Comparison of ENCODE assay signal across 10 cellular contexts in genomic region chr14:69658664-69659261, GRCh38. TPM values are rescaled to one million over a fixed set of nuclear protein-coding genes. Genes with fewer than 3 reads are reported as not detected.
A peak's percentile ranks its signal among the peaks of the same experiment; 100 is the strongest.
DNase-seq lines count a peak whose midpoint lies in the region; ATAC-seq, FAIRE-seq and TF ChIP-seq lines count a peak whose summit lies in the region.
"Had no signal": no experiment of that assay in that cellular context is flagged by ENCODE, and none has a peak within 500 bp of the region (broad histone marks: within the 10 kb centered on the region; RNA-seq: fewer than 3 reads in every experiment).

No MANE protein-coding gene starts in this region.

- peaks cover 97% of the 10 kb centered on the region for H3K4me1 Mint-ChIP-seq in activated naive CD4-positive, alpha-beta T cell treated with anti-CD3 and anti-CD28 coated beads, Interleukin-2, amount 50 U/mL, for 24 hours
- H3K4me1 Mint-ChIP-seq in stimulated activated naive CD8-positive, alpha-beta T cell treated with anti-CD3 and anti-CD28 coated beads, Interleukin-15, amount 100 ng/mL, for 72 hours: peaks cover 69% of the 10 kb centered on the region

- H3K36me3 ChIP-seq in keratinocyte (ENCODE audit: control insufficient read depth in 2 of 2, extremely low read depth in 1 of 2, insufficient read depth in 2 of 2, low read length in 2 of 2): peaks cover 1 to 7% of the 10 kb centered on the region in 2 experiments

- no peak for DNase-seq in activated CD4-positive, CD25-positive, alpha-beta regulatory T cell treated with anti-CD3 and anti-CD28 coated beads, Interleukin-2, amount 50 U/mL, for 72 hours
- DNase-seq in keratinocyte (ENCODE audit: low read depth, low spot score): no peak
- no peak for DNase-seq in stimulated activated naive CD8-positive, alpha-beta T cell treated with anti-CD3 and anti-CD28 coated beads, Interleukin-15, amount 100 ng/mL, for 72 hours
- no peak for DNase-seq in central memory CD4-positive, alpha-beta T cell
- DNase-seq: naive B cell had no signal

- H3K27ac ChIP-seq in keratinocyte (ENCODE audit: control insufficient read depth, insufficient read depth, low read length): peak overlapping the region; percentile 91

- H3K9me3 ChIP-seq in keratinocyte (ENCODE audit: control insufficient read depth, low read depth, low read length): no peaks in the 10 kb centered on the region

- H3K9me3 Mint-ChIP-seq in activated naive CD4-positive, alpha-beta T cell treated with anti-CD3 and anti-CD28 coated beads, Interleukin-2, amount 50 U/mL, for 24 hours: no peaks in the 10 kb centered on the region
- no peaks in the 10 kb centered on the region for H3K9me3 Mint-ChIP-seq in stimulated activated naive CD8-positive, alpha-beta T cell treated with anti-CD3 and anti-CD28 coated beads, Interleukin-15, amount 100 ng/mL, for 72 hours
- H3K9me3 Mint-ChIP-seq: naive B cell had no signal

- H3K4me3 ChIP-seq in keratinocyte (ENCODE audit: control insufficient read depth in 2 of 3, extremely low read depth in 1 of 3, insufficient read depth in 2 of 3, low read depth in 1 of 3, low read length in 3 of 3): peak overlapping the region; percentile 6 to 52 (median 43)

- H3K36me3 Mint-ChIP-seq in activated naive CD4-positive, alpha-beta T cell treated with anti-CD3 and anti-CD28 coated beads, Interleukin-2, amount 50 U/mL, for 24 hours: peaks cover 24% of the 10 kb centered on the region

- no peak for FAIRE-seq in keratinocyte (lab: Jason Lieb, UNC)
- FAIRE-seq: colon had no signal

- no peak for TF ChIP-seq CTCF in keratinocyte (optimal IDR thresholded peaks at IDR 0.05 in 1 of 3, IDR thresholded peaks at IDR 0.05 in 1 of 3, conservative IDR thresholded peaks at IDR 0.05 in 1 of 3; ENCODE audit: extremely low read depth in 1 of 3, insufficient read depth in 2 of 3, low read length in 3 of 3)

- no peaks in the 10 kb centered on the region for H3K27me3 Mint-ChIP-seq in activated naive CD4-positive, alpha-beta T cell treated with anti-CD3 and anti-CD28 coated beads, Interleukin-2, amount 50 U/mL, for 24 hours
- H3K27me3 Mint-ChIP-seq in stimulated activated naive CD8-positive, alpha-beta T cell treated with anti-CD3 and anti-CD28 coated beads, Interleukin-15, amount 100 ng/mL, for 72 hours: no peaks in the 10 kb centered on the region
- H3K27me3 Mint-ChIP-seq: naive B cell had no signal

- peaks cover 2% of the 10 kb centered on the region for H4K20me1 ChIP-seq in keratinocyte (ENCODE audit: control insufficient read depth, extremely low read depth, insufficient read depth, low read length)

- peak; percentile 70 to 71 for ATAC-seq in activated CD4-positive, CD25-positive, alpha-beta regulatory T cell treated with anti-CD3 and anti-CD28 coated beads, Interleukin-2, amount 50 U/mL, for 24 hours
- peak; percentile 44 for ATAC-seq in stimulated activated naive CD8-positive, alpha-beta T cell treated with anti-CD3 and anti-CD28 coated beads, Interleukin-15, amount 100 ng/mL, for 72 hours
- ATAC-seq in GM21619 (IDR thresholded peaks at IDR 0.05; ENCODE audit: unreplicated experiment): no peak
- ATAC-seq in HG02588 (IDR thresholded peaks at IDR 0.05; ENCODE audit: unreplicated experiment): no peak

- no peak overlapping the region for H3K4me3 Mint-ChIP-seq in activated naive CD4-positive, alpha-beta T cell treated with anti-CD3 and anti-CD28 coated beads, Interleukin-2, amount 50 U/mL, for 24 hours
- no peak overlapping the region for H3K4me3 Mint-ChIP-seq in stimulated activated naive CD8-positive, alpha-beta T cell treated with anti-CD3 and anti-CD28 coated beads, Interleukin-15, amount 100 ng/mL, for 72 hours
- H3K4me3 Mint-ChIP-seq: naive B cell had no signal

- H3K27ac Mint-ChIP-seq in activated naive CD4-positive, alpha-beta T cell treated with anti-CD3 and anti-CD28 coated beads, Interleukin-2, amount 50 U/mL, for 24 hours: peak overlapping the region; percentile 72
- no peak overlapping the region for H3K27ac Mint-ChIP-seq in stimulated activated naive CD8-positive, alpha-beta T cell treated with anti-CD3 and anti-CD28 coated beads, Interleukin-15, amount 100 ng/mL, for 72 hours

- dilution Hi-C loops in keratinocyte (cut with MboI; ENCODE audit: extremely low pct_ligation_motif_present, low sequenced_read_pairs): no loop called here

- no peaks in the 10 kb centered on the region for H3K27me3 ChIP-seq in keratinocyte (ENCODE audit: control insufficient read depth, extremely low read depth, insufficient read depth, low read length)

- no peaks in the 10 kb centered on the region for H3K9me1 ChIP-seq in keratinocyte (ENCODE audit: control insufficient read depth, extremely low read depth, insufficient read depth, low read length)

- peaks cover 41% of the 10 kb centered on the region for H3K4me1 ChIP-seq in keratinocyte (ENCODE audit: control insufficient read depth, extremely low read depth, insufficient read depth, low read length)

- H2AFZ ChIP-seq in keratinocyte (ENCODE audit: control insufficient read depth, low read length): peak overlapping the region; percentile 15

- peak overlapping the region; percentile 77 for H3K9ac ChIP-seq in keratinocyte (ENCODE audit: control insufficient read depth, extremely low read depth, insufficient read depth, low read length)

- peak overlapping the region; percentile 75 for H3K4me2 ChIP-seq in keratinocyte (ENCODE audit: control insufficient read depth, extremely low read depth, insufficient read depth, low read depth, low read length)

- H3K79me2 ChIP-seq in keratinocyte (ENCODE audit: control insufficient read depth, insufficient read depth, low read length): peaks cover 29% of the 10 kb centered on the region

RNA-seq across cellular contexts. Expression of gene SUSD6, which starts 47.4 kb away (rescaled TPM):
- 10.5 to 12.8 TPM (median 12.0 TPM) in 3 replicates for polyA plus RNA-seq in keratinocyte
- polyA plus RNA-seq in keratinocyte (2011; ENCODE audit: low read depth): 9.1 TPM
- 4.2 and 5.2 TPM in 2 replicates for polyA plus RNA-seq in keratinocyte (2011; cell fraction: cytosol; rRNA removed)
- 42.5 and 45.1 TPM in 2 replicates for polyA plus RNA-seq in keratinocyte (2011; cell fraction: nucleus; rRNA removed)
- 9.9 and 16.3 TPM in 2 replicates for polyA plus RNA-seq in keratinocyte (2012; ENCODE audit: low replicate concordance)
- polyA minus RNA-seq in keratinocyte: 17.4 to 22.2 TPM (median 19.8 TPM) in 3 replicates
- 7.5 TPM for polyA minus RNA-seq in keratinocyte (2011; cell fraction: cytosol; rRNA and poly(A)+ RNA removed)
- 26.7 and 33.3 TPM in 2 replicates for polyA minus RNA-seq in keratinocyte (2011; cell fraction: nucleus; rRNA and poly(A)+ RNA removed)

Comparison
In these comparisons a context has a peak if more than half of its experiments do, and no peak if none do; other contexts are left out.
1. ATAC-seq: peak in activated CD4-positive, CD25-positive, alpha-beta regulatory T cell treated with anti-CD3 and anti-CD28 coated beads, Interleukin-2, amount 50 U/mL, for 24 hours (2 of 2) and stimulated activated naive CD8-positive, alpha-beta T cell treated with anti-CD3 and anti-CD28 coated beads, Interleukin-15, amount 100 ng/mL, for 72 hours (single experiment); none in GM21619 (single experiment) and HG02588 (single experiment).